ENCODE assay signal across 24 cellular contexts in the genomic region with DNA sequence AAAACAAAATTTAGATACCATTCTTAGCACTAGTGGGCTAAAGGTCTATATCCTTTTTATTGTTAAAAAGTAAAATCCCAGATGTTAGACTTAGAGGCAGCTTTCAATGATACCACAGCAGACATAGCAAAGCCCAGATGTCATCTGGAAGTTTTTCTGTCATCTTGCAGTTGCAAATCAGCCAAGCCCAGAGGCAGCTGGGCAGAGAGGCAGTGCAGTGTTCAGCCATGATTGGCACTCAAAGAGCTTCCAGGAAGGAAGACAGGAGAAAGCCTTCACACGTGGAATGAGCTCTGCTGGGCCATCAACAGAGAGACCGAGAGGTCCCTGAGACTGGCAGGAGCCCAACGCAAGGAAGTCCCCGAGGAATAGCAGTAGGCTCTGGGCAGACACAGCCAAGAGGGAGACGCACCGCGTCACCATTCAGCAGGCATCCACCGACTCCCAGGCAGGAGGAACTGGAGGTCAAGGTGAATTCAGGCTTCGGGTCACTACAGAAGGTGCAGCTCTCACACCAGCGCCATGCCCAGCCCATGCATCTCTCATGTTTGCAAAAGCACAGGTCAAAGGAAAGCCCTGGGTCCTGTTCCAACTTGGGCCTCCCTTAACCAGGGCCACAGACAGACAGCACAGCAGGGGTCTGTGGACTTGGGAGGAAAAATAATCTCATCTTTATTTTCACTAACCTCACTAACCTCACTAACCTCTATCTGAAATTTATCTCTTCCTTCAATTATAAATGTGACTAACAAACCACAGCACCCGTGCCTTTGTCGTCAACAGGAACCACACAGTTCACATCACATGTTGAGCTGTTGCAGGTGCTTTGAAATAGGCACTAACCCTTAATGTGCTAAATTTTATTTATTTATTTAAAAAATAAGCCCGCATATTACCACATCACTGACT. TPM values are rescaled to one million over a fixed set of nuclear protein-coding genes. Genes with fewer than 3 reads are reported as not detected.
A peak's percentile ranks its signal among the peaks of the same experiment; 100 is the strongest.
DNase-seq lines count a peak whose midpoint lies in the region; ATAC-seq and TF ChIP-seq lines count a peak whose summit lies in the region.
"Had no signal": no experiment of that assay in that cellular context is flagged by ENCODE, and none has a peak within 500 bp of the region (broad histone marks: within the 10 kb centered on the region; RNA-seq: fewer than 3 reads in every experiment).

No MANE protein-coding gene starts in this region.

- no peak overlapping the region for H3K4me2 ChIP-seq in DND-41 (ENCODE audit: insufficient read depth, low read length)

- no peak overlapping the region for H3K27ac Mint-ChIP-seq in activated CD8-positive, alpha-beta T cell treated with anti-CD3 and anti-CD28 coated beads, Interleukin-2, amount 10 ng/mL, durations not matched to agents 7 days and 5 days
- H3K27ac Mint-ChIP-seq in naive thymus-derived CD4-positive, alpha-beta T cell, result peak overlapping the region in 1 of 9 donors; percentile 78
- H3K27ac Mint-ChIP-seq: activated T-helper 1 cell treated with anti-CD3 and anti-CD28 coated beads, Interleukin-12 subunit alpha, Interleukin-12 subunit beta, Interleukin-2, Interleukin-4 antibody, amounts not matched to agents 30 ng/mL and 10 ng/mL and 1 ng/mL, durations not matched to agents 14 hours and 24 hours and 36 hours; stimulated activated memory B cell treated with anti-CD40 and anti-IgM and Interleukin-4, amounts not matched to agents 10 μg/mL and 1 μg/mL and 100 μg/mL, for 72 hours had no signal

- H2AFZ ChIP-seq in DND-41 (ENCODE audit: low read depth, low read length), result no peak overlapping the region

- H3K4me3 ChIP-seq in DND-41 (ENCODE audit: low read depth in 1 of 2, low read length in 2 of 2), result no peak overlapping the region
- H3K4me3 ChIP-seq in naive thymus-derived CD4-positive, alpha-beta T cell (ENCODE audit: low read length), result no peak overlapping the region
- H3K4me3 ChIP-seq: cardiac muscle cell, mucosa of descending colon, right atrium auricular region, tibial artery had no signal

- no peak overlapping the region for H3K4me3 Mint-ChIP-seq in activated T-cell treated with anti-CD3 and anti-CD28 coated beads, Interleukin-2, amount 50 U/mL, for 4 hours
- no peak overlapping the region for H3K4me3 Mint-ChIP-seq in activated CD8-positive, alpha-beta T cell treated with anti-CD3 and anti-CD28 coated beads, Interleukin-2, amount 10 ng/mL, durations not matched to agents 7 days and 5 days
- no peak overlapping the region for H3K4me3 Mint-ChIP-seq in naive thymus-derived CD4-positive, alpha-beta T cell
- H3K4me3 Mint-ChIP-seq: activated T-helper 1 cell treated with anti-CD3 and anti-CD28 coated beads, Interleukin-12 subunit alpha, Interleukin-12 subunit beta, Interleukin-2, Interleukin-4 antibody, amounts not matched to agents 30 ng/mL and 10 ng/mL and 1 ng/mL, durations not matched to agents 14 hours and 24 hours and 36 hours; stimulated activated memory B cell treated with anti-CD40 and anti-IgM and Interleukin-4, amounts not matched to agents 10 μg/mL and 1 μg/mL and 100 μg/mL, for 72 hours had no signal

- peaks cover 18% of the 10 kb centered on the region for H3K36me3 Mint-ChIP-seq in activated T-cell treated with anti-CD3 and anti-CD28 coated beads, Interleukin-2, amount 50 U/mL, for 4 hours (ENCODE audit: insufficient read depth)
- H3K36me3 Mint-ChIP-seq in activated CD8-positive, alpha-beta T cell treated with anti-CD3 and anti-CD28 coated beads, Interleukin-2, amount 10 ng/mL, durations not matched to agents 7 days and 5 days (ENCODE audit: low read depth), result peaks cover 14% of the 10 kb centered on the region
- peaks cover 4 to 31% (median 11%) of the 10 kb centered on the region in 5 donors for H3K36me3 Mint-ChIP-seq in naive thymus-derived CD4-positive, alpha-beta T cell

- DNase-seq in activated T-cell treated with anti-CD3 and anti-CD28 coated beads, Interleukin-2, amount 50 U/mL, for 4 hours, result no peak
- DNase-seq in activated T-cell treated with anti-CD3 and anti-CD28 coated beads, Interleukin-2, amount 50 U/mL, for 1 hour, result no peak
- DNase-seq in DND-41, result peak; percentile 42
- peak; percentile 35 for DNase-seq in activated CD8-positive, alpha-beta T cell treated with anti-CD3 and anti-CD28 coated beads, Interleukin-2, amount 10 ng/mL, durations not matched to agents 7 days and 5 days
- peak in 3 of 9 donors; percentile 5 to 18 (median 6) for DNase-seq in naive thymus-derived CD4-positive, alpha-beta T cell
- DNase-seq: activated CD4-positive, alpha-beta T cell treated with anti-CD3 and anti-CD28 coated beads, Interleukin-2, amount 50 U/mL, for 4 hours; amniotic stem cell; Karpas-422; left ventricle myocardium superior; mucosa of descending colon; NCI-H1105 treated with DMSO at 0.1 percent for 48 hours; NCI-H510A treated with DMSO at 0.1 percent for 48 hours; nucleus accumbens; stimulated activated CD4-positive, alpha-beta T cell treated with anti-CD3 and anti-CD28 coated beads, Interleukin-15, amount 100 ng/mL, for 24 hours; tibial artery had no signal

- H3K27ac ChIP-seq in DND-41 (ENCODE audit: low read length), result no peak overlapping the region
- H3K27ac ChIP-seq in naive thymus-derived CD4-positive, alpha-beta T cell (ENCODE audit: low read depth, low read length), result no peak overlapping the region
- H3K27ac ChIP-seq: cardiac muscle cell, right atrium auricular region, RWPE1, tibial artery had no signal

- TF ChIP-seq CTCF in DND-41 (IDR thresholded peaks at IDR 0.05; ENCODE audit: borderline replicate concordance, extremely low read depth, low read length, poor library complexity, severe bottlenecking), result no peak

- H3K4me1 Mint-ChIP-seq in activated T-cell treated with anti-CD3 and anti-CD28 coated beads, Interleukin-2, amount 50 U/mL, for 4 hours (ENCODE audit: low read depth), result peaks cover 12% of the 10 kb centered on the region
- peaks cover 15% of the 10 kb centered on the region for H3K4me1 Mint-ChIP-seq in activated CD8-positive, alpha-beta T cell treated with anti-CD3 and anti-CD28 coated beads, Interleukin-2, amount 10 ng/mL, durations not matched to agents 7 days and 5 days (ENCODE audit: low read depth)
- H3K4me1 Mint-ChIP-seq in naive thymus-derived CD4-positive, alpha-beta T cell, result peaks cover 0 to 19% (median 13%) of the 10 kb centered on the region in 7 donors
- H3K4me1 Mint-ChIP-seq: stimulated activated memory B cell treated with anti-CD40 and anti-IgM and Interleukin-4, amounts not matched to agents 10 μg/mL and 1 μg/mL and 100 μg/mL, for 72 hours had no signal

- no peaks in the 10 kb centered on the region for H3K27me3 ChIP-seq in DND-41 (ENCODE audit: insufficient read depth, low read length, poor library complexity)
- H3K27me3 ChIP-seq in naive thymus-derived CD4-positive, alpha-beta T cell (ENCODE audit: control insufficient read depth in 2 of 2, insufficient read depth in 2 of 2, low read length in 2 of 2), result no peaks in the 10 kb centered on the region
- H3K27me3 ChIP-seq: cardiac muscle cell, right atrium auricular region, tibial artery had no signal

- peaks cover 19% of the 10 kb centered on the region; the same call in 1 of the 2 replicates for H4K20me1 ChIP-seq in DND-41 (ENCODE audit: insufficient read depth, low read length)

- POLR2A ChIA-PET in activated CD8-positive, alpha-beta T cell treated with anti-CD3 and anti-CD28 coated beads, Interleukin-2, amount 10 ng/mL, durations not matched to agents 7 days and 5 days (lab: Charles Lee), result no interaction called here
- POLR2A ChIA-PET in naive thymus-derived CD4-positive, alpha-beta T cell (lab: Charles Lee), result no interaction called here

- ATAC-seq in activated T-cell treated with anti-CD3 and anti-CD28 coated beads, Interleukin-2, amount 50 U/mL, for 4 hours, result peak; percentile 48 to 55
- ATAC-seq in DND-41 (ENCODE audit: insufficient read depth, low read depth), result peak; percentile 86
- peak; percentile 60 for ATAC-seq in activated CD8-positive, alpha-beta T cell treated with anti-CD3 and anti-CD28 coated beads, Interleukin-2, amount 10 ng/mL, durations not matched to agents 7 days and 5 days
- peak; percentile 45 for ATAC-seq in naive thymus-derived CD4-positive, alpha-beta T cell
- ATAC-seq in HG03457 (IDR thresholded peaks at IDR 0.05; ENCODE audit: unreplicated experiment), result no peak
- no peak for ATAC-seq in GM18861 (IDR thresholded peaks at IDR 0.05; ENCODE audit: unreplicated experiment)
- ATAC-seq in GM19328 (IDR thresholded peaks at IDR 0.05; ENCODE audit: unreplicated experiment), result no peak
- ATAC-seq: esophagus mucosa; left ventricle myocardium superior; mucosa of descending colon; stimulated activated memory B cell treated with anti-CD40 and anti-IgM and Interleukin-4, amounts not matched to agents 10 μg/mL and 1 μg/mL and 100 μg/mL, for 72 hours had no signal

- H3K79me2 ChIP-seq in DND-41 (ENCODE audit: insufficient read depth, low read length), result no peaks in the 10 kb centered on the region

- intact Hi-C loops in naive thymus-derived CD4-positive, alpha-beta T cell (cut with micrococcal nuclease), result no loop called here

- H3K9me3 Mint-ChIP-seq in activated T-cell treated with anti-CD3 and anti-CD28 coated beads, Interleukin-2, amount 50 U/mL, for 4 hours, result no peaks in the 10 kb centered on the region
- no peaks in the 10 kb centered on the region for H3K9me3 Mint-ChIP-seq in activated CD8-positive, alpha-beta T cell treated with anti-CD3 and anti-CD28 coated beads, Interleukin-2, amount 10 ng/mL, durations not matched to agents 7 days and 5 days (ENCODE audit: insufficient read depth)
- H3K9me3 Mint-ChIP-seq in naive thymus-derived CD4-positive, alpha-beta T cell, result peaks cover 0 to 10% (median 0%) of the 10 kb centered on the region in 11 donors
- H3K9me3 Mint-ChIP-seq: activated T-helper 1 cell treated with anti-CD3 and anti-CD28 coated beads, Interleukin-12 subunit alpha, Interleukin-12 subunit beta, Interleukin-2, Interleukin-4 antibody, amounts not matched to agents 30 ng/mL and 10 ng/mL and 1 ng/mL, durations not matched to agents 14 hours and 24 hours and 36 hours; stimulated activated memory B cell treated with anti-CD40 and anti-IgM and Interleukin-4, amounts not matched to agents 10 μg/mL and 1 μg/mL and 100 μg/mL, for 72 hours had no signal

- peaks cover 21% of the 10 kb centered on the region; the same call in 1 of the 2 replicates for H3K36me3 ChIP-seq in DND-41 (ENCODE audit: insufficient read depth, low read length)
- no peaks in the 10 kb centered on the region for H3K36me3 ChIP-seq in naive thymus-derived CD4-positive, alpha-beta T cell (ENCODE audit: control insufficient read depth in 2 of 3, insufficient read depth in 3 of 3, low read length in 3 of 3)
- H3K36me3 ChIP-seq: cardiac muscle cell, right atrium auricular region, tibial artery had no signal

- no peaks in the 10 kb centered on the region for H3K9me3 ChIP-seq in DND-41 (ENCODE audit: insufficient read depth, low read length, severe bottlenecking)
- no peaks in the 10 kb centered on the region for H3K9me3 ChIP-seq in naive thymus-derived CD4-positive, alpha-beta T cell (ENCODE audit: control insufficient read depth in 2 of 3, low read length in 3 of 3)
- H3K9me3 ChIP-seq: mucosa of descending colon, right atrium auricular region, tibial artery had no signal

- no peaks in the 10 kb centered on the region for H3K27me3 Mint-ChIP-seq in activated T-cell treated with anti-CD3 and anti-CD28 coated beads, Interleukin-2, amount 50 U/mL, for 4 hours (ENCODE audit: low read depth)
- H3K27me3 Mint-ChIP-seq in activated CD8-positive, alpha-beta T cell treated with anti-CD3 and anti-CD28 coated beads, Interleukin-2, amount 10 ng/mL, durations not matched to agents 7 days and 5 days (ENCODE audit: low read depth), result no peaks in the 10 kb centered on the region
- no peaks in the 10 kb centered on the region for H3K27me3 Mint-ChIP-seq in naive thymus-derived CD4-positive, alpha-beta T cell
- H3K27me3 Mint-ChIP-seq: stimulated activated memory B cell treated with anti-CD40 and anti-IgM and Interleukin-4, amounts not matched to agents 10 μg/mL and 1 μg/mL and 100 μg/mL, for 72 hours had no signal

- no peak overlapping the region for H3K9ac ChIP-seq in DND-41 (ENCODE audit: low read depth, low read length)

- CTCF ChIA-PET in activated CD8-positive, alpha-beta T cell treated with anti-CD3 and anti-CD28 coated beads, Interleukin-2, amount 10 ng/mL, durations not matched to agents 7 days and 5 days (lab: Charles Lee), result no interaction called here
- CTCF ChIA-PET in naive thymus-derived CD4-positive, alpha-beta T cell (lab: Charles Lee), result no interaction called here

- peaks cover 4% of the 10 kb centered on the region for H3K4me1 ChIP-seq in DND-41 (ENCODE audit: insufficient read depth, low read length)
- H3K4me1 ChIP-seq in naive thymus-derived CD4-positive, alpha-beta T cell (ENCODE audit: control insufficient read depth in 2 of 2, insufficient read depth in 2 of 2, low read length in 2 of 2), result no peaks in the 10 kb centered on the region
- H3K4me1 ChIP-seq: right atrium auricular region, tibial artery had no signal

RNA-seq across cellular contexts. Expression of gene TUBGCP3, which starts 54.9 kb away (rescaled TPM):
- total RNA-seq in activated T-cell treated with anti-CD3 and anti-CD28 coated beads, Interleukin-2, amount 50 U/mL, for 4 hours, result 10 to 100 TPM; 51.8 to 54.6 (median 52.5) TPM
- total RNA-seq in activated CD8-positive, alpha-beta T cell treated with anti-CD3 and anti-CD28 coated beads, Interleukin-2, amount 10 ng/mL, durations not matched to agents 7 days and 5 days, result 10 to 100 TPM; 57.4 to 66.5 TPM
- 10 to 100 TPM; 40.5 to 56.7 (median 45.0) TPM for total RNA-seq in naive thymus-derived CD4-positive, alpha-beta T cell
- 10 to 100 TPM; 15.4 to 22.2 TPM for polyA plus RNA-seq in naive thymus-derived CD4-positive, alpha-beta T cell

Comparison
In these comparisons a context has a peak if more than half of its experiments do, and no peak if none do; other contexts are left out.
1. ATAC-seq: peak in activated T-cell treated with anti-CD3 and anti-CD28 coated beads, Interleukin-2, amount 50 U/mL, for 4 hours (2 of 2), DND-41 (single experiment), activated CD8-positive, alpha-beta T cell treated with anti-CD3 and anti-CD28 coated beads, Interleukin-2, amount 10 ng/mL, durations not matched to agents 7 days and 5 days (single experiment) and naive thymus-derived CD4-positive, alpha-beta T cell (single experiment); none in HG03457 (single experiment), GM18861 (single experiment) and GM19328 (single experiment).
2. DNase-seq: peak in DND-41 (single experiment) and activated CD8-positive, alpha-beta T cell treated with anti-CD3 and anti-CD28 coated beads, Interleukin-2, amount 10 ng/mL, durations not matched to agents 7 days and 5 days (single experiment); none in activated T-cell treated with anti-CD3 and anti-CD28 coated beads, Interleukin-2, amount 50 U/mL, for 4 hours (single experiment) and activated T-cell treated with anti-CD3 and anti-CD28 coated beads, Interleukin-2, amount 50 U/mL, for 1 hour (single experiment).